In genomic region chr5:119031905-119032304, GRCh38 we compare ENCODE assay signal across 8 cellular contexts. TPM values are rescaled to one million over a fixed set of nuclear protein-coding genes. Genes with fewer than 3 reads are reported as not detected.
A peak's percentile ranks its signal among the peaks of the same experiment; 100 is the strongest.
DNase-seq lines count a peak whose midpoint lies in the region; ATAC-seq and TF ChIP-seq lines count a peak whose summit lies in the region.

No MANE protein-coding gene starts in this region.

- peaks cover 24% of the 10 kb centered on the region for H3K4me1 ChIP-seq in HUES48 (ENCODE audit: control insufficient read depth, insufficient read depth, low read length)

- H3K36me3 ChIP-seq in HUES48 (ENCODE audit: control insufficient read depth, insufficient read depth, low read length): no peaks in the 10 kb centered on the region
- no peaks in the 10 kb centered on the region for H3K36me3 ChIP-seq in MG63

- no peaks in the 10 kb centered on the region for H3K36me3 Mint-ChIP-seq in immature natural killer cell

- H3K27me3 Mint-ChIP-seq in immature natural killer cell (ENCODE audit: low read depth in 3 of 3): peaks cover 0 to 4% (median 1%) of the 10 kb centered on the region in 3 donors

- in situ Hi-C loops in GM13977 (cut with MboI; ENCODE audit: low pct_unique_long_range_greater_than_20kb, low sequenced_read_pairs, unreplicated experiment): no loop called here

- H3K9me3 Mint-ChIP-seq in immature natural killer cell: no peaks in the 10 kb centered on the region

- DNase-seq in GM13977 (ENCODE audit: low spot score) (peak; percentile 46), immature natural killer cell (no peak), substantia nigra (lab: John Stamatoyannopoulos, UW) (no peak), LoVo (ENCODE audit: low spot score) (no peak), ureter (ENCODE audit: low spot score) (no peak), MG63 (no peak)

- peaks cover 14 to 19% of the 10 kb centered on the region in 2 donors for H3K4me1 Mint-ChIP-seq in immature natural killer cell

- no peak for TF ChIP-seq CTCF in GM13977 (IDR thresholded peaks at IDR 0.05; ENCODE audit: extremely low read depth, insufficient read depth, missing control alignments)

- H3K9ac ChIP-seq in HUES48 (ENCODE audit: low read depth, low read length): no peak overlapping the region

- H3K4me3 ChIP-seq in HUES48 (ENCODE audit: low read depth, low read length): no peak overlapping the region
- H3K4me3 ChIP-seq in MG63: no peak overlapping the region

- H3K27ac Mint-ChIP-seq in immature natural killer cell: peak overlapping the region in 3 of 6 donors; percentile 0 to 57 (median 12)

- H3K9me3 ChIP-seq in HUES48 (ENCODE audit: control insufficient read depth, insufficient read depth, low read length): no peaks in the 10 kb centered on the region
- no peaks in the 10 kb centered on the region for H3K9me3 ChIP-seq in MG63

- peak; percentile 46 for ATAC-seq in GM21526 (IDR thresholded peaks at IDR 0.05; ENCODE audit: low FRiP score, unreplicated experiment)

- peak overlapping the region in 3 of 5 donors; percentile 2 to 53 (median 5) for H3K4me3 Mint-ChIP-seq in immature natural killer cell

- H3K27me3 ChIP-seq in HUES48 (ENCODE audit: control insufficient read depth, insufficient read depth, low read length) (no peaks in the 10 kb centered on the region), MG63 (no peaks in the 10 kb centered on the region)

- peak overlapping the region; percentile 87 for H3K27ac ChIP-seq in HUES48 (ENCODE audit: low read depth, low read length)
- no peak overlapping the region for H3K27ac ChIP-seq in substantia nigra (ENCODE audit: low read depth, low read length, poor library complexity, severe bottlenecking)

RNA-seq across cellular contexts. Expression of gene DMXL1, which starts 39.0 kb away (rescaled TPM):
- polyA plus RNA-seq in immature natural killer cell: 10 to 100 TPM; 14.0 to 15.6 (median 14.7) TPM
- 62.9 TPM for total RNA-seq in ureter
- 18.5 and 105 TPM in 2 replicates for total RNA-seq in MG63 (2014; rRNA removed; shearing (Covaris generic); ENCODE audit: low replicate concordance)

RNA-seq across cellular contexts. Expression of gene DTWD2, which starts 43.6 kb away (rescaled TPM):
- 1 to 10 TPM; 2.0 to 4.2 (median 2.9) TPM for polyA plus RNA-seq in immature natural killer cell
- total RNA-seq in ureter: 12.9 TPM
- 6.3 and 8.3 TPM in 2 replicates for total RNA-seq in MG63 (2014; rRNA removed; shearing (Covaris generic); ENCODE audit: low replicate concordance)
